Comparison of ENCODE assay signal across 8 cellular contexts in genomic region chr9:114371986-114372917, GRCh38. TPM values are rescaled to one million over a fixed set of nuclear protein-coding genes. Genes with fewer than 3 reads are reported as not detected.
DNase-seq lines count a peak whose midpoint lies in the region; ATAC-seq and TF ChIP-seq lines count a peak whose summit lies in the region.

No MANE protein-coding gene starts in this region.

- peak overlapping the region; percentile 72 for H3K4me3 Mint-ChIP-seq in activated CD4-positive, alpha-beta T cell treated with anti-CD3 and anti-CD28 coated beads, Interleukin-2, amount 10 ng/mL, durations not matched to agents 7 days and 5 days

- POLR2A ChIA-PET in activated CD4-positive, alpha-beta T cell treated with anti-CD3 and anti-CD28 coated beads, Interleukin-2, amount 10 ng/mL, durations not matched to agents 7 days and 5 days (lab: Charles Lee), result interaction anchor here (0.7 to 1.0 kb wide), 6 partner anchors 12 to 26 kb away, joined by 3 to 7 read pairs (median 3); partner anchors contain the start of gene AKNA

- peak; percentile 49 for ATAC-seq in stimulated activated naive CD8-positive, alpha-beta T cell treated with anti-CD3 and anti-CD28 coated beads, Interleukin-15, Interleukin-2, amounts not matched to agents 100 U/mL and 50 U/mL, for 24 hours

- no peaks in the 10 kb centered on the region for H3K27me3 ChIP-seq in HL-60 (ENCODE audit: insufficient read depth, poor library complexity, severe bottlenecking)

- H3K27ac Mint-ChIP-seq in activated CD4-positive, alpha-beta T cell treated with anti-CD3 and anti-CD28 coated beads, Interleukin-2, amount 10 ng/mL, durations not matched to agents 7 days and 5 days, result peak overlapping the region; percentile 89

- no peaks in the 10 kb centered on the region for H3K9me3 Mint-ChIP-seq in activated CD4-positive, alpha-beta T cell treated with anti-CD3 and anti-CD28 coated beads, Interleukin-2, amount 10 ng/mL, durations not matched to agents 7 days and 5 days

- peaks cover 88% of the 10 kb centered on the region for H3K36me3 Mint-ChIP-seq in activated CD4-positive, alpha-beta T cell treated with anti-CD3 and anti-CD28 coated beads, Interleukin-2, amount 10 ng/mL, durations not matched to agents 7 days and 5 days (ENCODE audit: low read depth)

- TF ChIP-seq CTCF in HL-60 (IDR thresholded peaks at IDR 0.05; ENCODE audit: insufficient read depth, low read length) (no peak), fibroblast of pulmonary artery (IDR thresholded peaks at IDR 0.05; ENCODE audit: low read length, missing control alignments) (no peak)

- no peaks in the 10 kb centered on the region for H3K27me3 Mint-ChIP-seq in activated CD4-positive, alpha-beta T cell treated with anti-CD3 and anti-CD28 coated beads, Interleukin-2, amount 10 ng/mL, durations not matched to agents 7 days and 5 days

- peak overlapping the region; percentile 95 for H3K27ac ChIP-seq in HL-60 (replicated peaks)

- DNase-seq in HL-60 (ENCODE audit: low read depth in 1 of 2, low spot score in 1 of 2) (peak; percentile 85 to 86), fibroblast of pulmonary artery (ENCODE audit: low read depth) (peak; percentile 54), SHP77 treated with DMSO at 0.1 percent for 48 hours (lab: John Stamatoyannopoulos, UW) (no peak), NCI-H1417 treated with DMSO at 0.1 percent for 48 hours (lab: John Stamatoyannopoulos, UW) (no peak), inferior parietal cortex (ENCODE audit: extremely low spot score) (no peak)
- DNase-seq in activated CD4-positive, alpha-beta T cell treated with anti-CD3 and anti-CD28 coated beads, Interleukin-2, amount 10 ng/mL, durations not matched to agents 7 days and 5 days, result peak; percentile 70
- DNase-seq in stimulated activated naive CD8-positive, alpha-beta T cell treated with anti-CD3 and anti-CD28 coated beads, Interleukin-15, Interleukin-2, amounts not matched to agents 100 U/mL and 50 U/mL, for 24 hours, result peak; percentile 57

- H3K4me1 Mint-ChIP-seq in activated CD4-positive, alpha-beta T cell treated with anti-CD3 and anti-CD28 coated beads, Interleukin-2, amount 10 ng/mL, durations not matched to agents 7 days and 5 days, result peaks cover 91% of the 10 kb centered on the region

- H3K4me3 ChIP-seq in HL-60 (replicated peaks; ENCODE audit: insufficient read depth, low read length), result no peak overlapping the region
- no peak overlapping the region for H3K4me3 ChIP-seq in fibroblast of pulmonary artery (replicated peaks; ENCODE audit: low read depth, low read length)

- CTCF ChIA-PET in activated CD4-positive, alpha-beta T cell treated with anti-CD3 and anti-CD28 coated beads, Interleukin-2, amount 10 ng/mL, durations not matched to agents 7 days and 5 days (lab: Charles Lee), result interaction anchor here (0.5 to 4.8 kb wide), 3 partner anchors 14 to 24 kb away, joined by 3 to 39 read pairs (median 4); partner anchors contain the start of gene AKNA

- TF ChIP-seq POLR2A in GM15510 (IDR thresholded peaks at IDR 0.05; ENCODE audit: borderline replicate concordance, extremely low read depth, insufficient read length), result peak; percentile 27

RNA-seq across cellular contexts. Expression of gene AKNA, which starts 15.5 kb away (rescaled TPM):
- 100 to 1,000 TPM; 300 to 364 TPM for total RNA-seq in activated CD4-positive, alpha-beta T cell treated with anti-CD3 and anti-CD28 coated beads, Interleukin-2, amount 10 ng/mL, durations not matched to agents 7 days and 5 days

RNA-seq across cellular contexts. Expression of gene ORM2, which starts 42.6 kb away (rescaled TPM):
- total RNA-seq in activated CD4-positive, alpha-beta T cell treated with anti-CD3 and anti-CD28 coated beads, Interleukin-2, amount 10 ng/mL, durations not matched to agents 7 days and 5 days, result not detected

RNA-seq across cellular contexts. Expression of gene ORM1, which starts 49.4 kb away (rescaled TPM):
- not detected for total RNA-seq in activated CD4-positive, alpha-beta T cell treated with anti-CD3 and anti-CD28 coated beads, Interleukin-2, amount 10 ng/mL, durations not matched to agents 7 days and 5 days

Comparison
In these comparisons a context has a peak if more than half of its experiments do, and no peak if none do; other contexts are left out.
1. DNase-seq: peak in HL-60 (2 of 2), activated CD4-positive, alpha-beta T cell treated with anti-CD3 and anti-CD28 coated beads, Interleukin-2, amount 10 ng/mL, durations not matched to agents 7 days and 5 days (single experiment), fibroblast of pulmonary artery (single experiment) and stimulated activated naive CD8-positive, alpha-beta T cell treated with anti-CD3 and anti-CD28 coated beads, Interleukin-15, Interleukin-2, amounts not matched to agents 100 U/mL and 50 U/mL, for 24 hours (single experiment); none in SHP77 treated with DMSO at 0.1 percent for 48 hours (single experiment), NCI-H1417 treated with DMSO at 0.1 percent for 48 hours (single experiment) and inferior parietal cortex (single experiment).